In the genomic region with DNA sequence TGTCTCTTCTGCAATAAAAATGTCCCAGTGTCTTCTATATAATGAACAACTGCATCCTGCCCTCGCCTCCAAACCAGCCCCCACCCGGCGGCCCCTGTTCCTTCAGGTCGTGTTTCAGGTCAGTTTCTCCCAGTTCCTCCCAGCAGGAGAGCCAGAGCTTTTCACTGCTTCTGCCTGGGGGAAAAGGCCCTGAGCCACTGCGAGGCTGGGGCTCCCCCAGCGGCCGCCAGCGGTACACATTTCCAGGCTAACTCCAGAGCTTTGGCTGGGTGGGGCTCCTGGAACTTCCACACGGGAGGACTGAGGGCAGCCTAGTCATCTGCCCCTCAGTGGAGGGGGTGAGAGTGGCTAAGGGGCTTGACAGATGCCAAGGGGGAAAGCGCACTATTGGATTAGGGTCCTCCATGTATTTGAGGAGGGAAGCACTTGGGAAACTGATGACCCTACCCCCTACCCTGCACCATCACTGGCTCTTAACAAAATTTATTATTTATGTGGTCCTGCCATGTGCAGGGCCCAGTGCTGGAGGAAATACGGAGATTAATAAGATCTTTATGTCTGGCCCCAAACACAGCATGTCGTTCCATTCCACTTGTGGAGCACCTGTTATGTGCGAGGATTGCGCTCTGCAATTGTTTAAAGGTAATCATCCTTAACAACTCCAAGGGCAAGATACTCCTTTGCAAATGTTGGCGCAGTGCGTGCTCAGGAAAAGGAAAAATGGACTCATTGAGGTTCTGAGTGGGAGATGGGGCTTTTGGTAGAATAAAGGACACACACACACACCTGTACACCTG, we compare ENCODE assay signal across 8 cellular contexts. TPM values are rescaled to one million over a fixed set of nuclear protein-coding genes. Genes with fewer than 3 reads are reported as not detected.
DNase-seq lines count a peak whose midpoint lies in the region; ATAC-seq, FAIRE-seq and TF ChIP-seq lines count a peak whose summit lies in the region.

No MANE protein-coding gene starts in this region.

- no peaks in the 10 kb centered on the region for H3K27me3 ChIP-seq in pancreas

- peaks cover 3% of the 10 kb centered on the region for H3K36me3 Mint-ChIP-seq in glutamatergic neuron (ENCODE audit: unreplicated experiment)

- H3K4me3 Mint-ChIP-seq in glutamatergic neuron (ENCODE audit: unreplicated experiment), result no peak overlapping the region

- H3K9me3 ChIP-seq in pancreas, result no peaks in the 10 kb centered on the region

- H3K4me3 ChIP-seq in pancreas, result no peak overlapping the region

- no peak overlapping the region for H3K27ac ChIP-seq in pancreas

- H3K9me3 Mint-ChIP-seq in glutamatergic neuron (ENCODE audit: unreplicated experiment), result peaks cover 3% of the 10 kb centered on the region

- DNase-seq in C1 segment of cervical spinal cord (lab: John Stamatoyannopoulos, UW) (peak in 11 of 14 donors; percentile 5 to 64 (median 12)), NCI-H82 (lab: John Stamatoyannopoulos, UW) (peak; percentile 89), glutamatergic neuron (peak; percentile 80), pancreas (peak; percentile 54 to 87 (median 75)), GF-D8 (lab: John Stamatoyannopoulos, UW) (no peak)
- DNase-seq in activated effector memory CD4-positive, alpha-beta T cell treated with anti-CD3 and anti-CD28 coated beads, Interleukin-2, amount 50 U/mL, for 16 hours, result peak; percentile 78

- peaks cover 10% of the 10 kb centered on the region for H3K4me1 Mint-ChIP-seq in glutamatergic neuron (ENCODE audit: low read depth, unreplicated experiment)

- no peak overlapping the region for H3K27ac Mint-ChIP-seq in glutamatergic neuron (ENCODE audit: unreplicated experiment)

- WGBS in pancreas, 2 donors, result 28 to 30% methylated on average over 16 of the region's 16 CpGs

- TF ChIP-seq CTCF in glutamatergic neuron (IDR thresholded peaks at IDR 0.05; ENCODE audit: partially characterized antibody, unreplicated experiment) (peak; percentile 86), pancreas (IDR thresholded peaks at IDR 0.05) (peak; percentile 71 to 94 (median 92))

- H3K36me3 ChIP-seq in pancreas, result no peaks in the 10 kb centered on the region

- intact Hi-C loops in pancreas (cut with DNase I), result no loop called here

- ATAC-seq in GM18907 (IDR thresholded peaks at IDR 0.05; ENCODE audit: unreplicated experiment), result peak; percentile 71
- peak; percentile 64 for ATAC-seq in HG03457 (IDR thresholded peaks at IDR 0.05; ENCODE audit: unreplicated experiment)
- peak; percentile 96 to 100 (median 99) for ATAC-seq in pancreas

- peaks cover 0 to 4% (median 0%) of the 10 kb centered on the region in 3 donors for H3K4me1 ChIP-seq in pancreas

- peaks cover 7% of the 10 kb centered on the region for H3K27me3 Mint-ChIP-seq in glutamatergic neuron (ENCODE audit: unreplicated experiment)

- FAIRE-seq in pancreas (lab: Jason Lieb, UNC), result no peak

RNA-seq across cellular contexts. Expression of gene CYS1, which starts 17.3 kb away (rescaled TPM):
- not detected for total RNA-seq in glutamatergic neuron (ENCODE audit: unreplicated experiment)
- 10 to 100 TPM; 19.4 to 27.9 (median 21.7) TPM for total RNA-seq in pancreas
- polyA plus RNA-seq in pancreas, result 10 to 100 TPM; 18.9 to 51.3 TPM

RNA-seq across cellular contexts. Expression of gene RRM2, which starts 25.0 kb away (rescaled TPM):
- total RNA-seq in glutamatergic neuron (ENCODE audit: unreplicated experiment), result 21.2 TPM
- 1 to 10 TPM in 4 of 6 donors, under 1 TPM in 2; 0.24 to 3.0 (median 2.1) TPM for total RNA-seq in pancreas
- under 1 TPM; 0.16 to 0.27 TPM for polyA plus RNA-seq in pancreas

RNA-seq across cellular contexts. Expression of gene KLF11, which starts 54.2 kb away (rescaled TPM):
- total RNA-seq in glutamatergic neuron (ENCODE audit: unreplicated experiment) (21.1 TPM), pancreas (10 to 100 TPM; 17.3 to 41.2 (median 27.0) TPM)
- polyA plus RNA-seq in pancreas, result 10 to 100 TPM in 1 of 2 donors, 1 to 10 TPM in 1; 6.4 to 16.4 TPM

Comparison
In these comparisons a context has a peak if more than half of its experiments do, and no peak if none do; other contexts are left out.
1. RNA of gene CYS1, which starts 17.3 kb away (total RNA-seq): 19.4 to 27.9 TPM in pancreas; not detected in glutamatergic neuron (single experiment); every median in the first group is over 10 times any median in the second.
2. Peak in every context shown above with its lines, with median percentiles within 50 percentile points of each other: ATAC-seq.